Comparison of ENCODE assay signal across 27 cellular contexts in the genomic region with DNA sequence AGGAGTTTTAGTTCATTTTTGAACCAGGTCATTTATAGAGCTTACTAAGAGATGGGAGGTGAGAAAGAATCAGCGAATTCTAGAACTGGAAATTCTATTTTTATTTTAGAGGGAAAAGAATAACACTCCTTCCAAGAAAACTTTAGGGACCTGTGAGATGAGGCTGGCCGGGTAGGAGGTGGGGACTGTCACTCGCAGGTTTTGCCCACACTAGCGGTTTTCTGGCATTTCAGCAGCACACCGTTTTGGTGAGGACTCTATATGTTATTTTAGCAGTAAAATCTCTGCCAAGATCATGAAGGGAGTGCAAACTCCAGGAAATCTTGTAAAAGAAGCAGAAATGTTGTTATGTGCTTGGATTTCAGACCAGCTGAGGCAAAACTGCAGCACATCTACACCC.
"Had no signal": no experiment of that assay in that cellular context is flagged by ENCODE, and none has a peak within 500 bp of the region (broad histone marks: within the 10 kb centered on the region; RNA-seq: fewer than 3 reads in every experiment).

No MANE protein-coding gene starts in this region.

- DNase-seq: heart right ventricle; kidney glomerular epithelial cell; left cardiac atrium; left lung; lower lobe of right lung; mammary epithelial cell; mesenchymal stem cell; naive B cell; natural killer cell; retina; right cardiac atrium; stimulated activated CD4-positive, alpha-beta T cell treated with anti-CD3 and anti-CD28 coated beads, Interleukin-12 subunit alpha, Interleukin-12 subunit beta, amount 100 ng/mL, for 4 hours; stimulated activated CD4-positive, alpha-beta T cell treated with anti-CD3 and anti-CD28 coated beads, Interleukin-15, amount 100 ng/mL, for 24 hours; stimulated activated CD4-positive, alpha-beta T cell treated with anti-CD3 and anti-CD28 coated beads, Interleukin-2, amount 100 ng/mL, for 24 hours; stimulated activated CD4-positive, alpha-beta T cell treated with anti-CD3 and anti-CD28 coated beads, Interleukin-4, amount 100 ng/mL, for 1 hour; stimulated activated naive B cell treated with anti-CD40 and anti-IgM and Interleukin-4, amounts not matched to agents 10 μg/mL and 1 μg/mL and 100 μg/mL, for 72 hours; stimulated activated naive CD8-positive, alpha-beta T cell treated with anti-CD3 and anti-CD28 coated beads, Interleukin-15, Interleukin-2, amounts not matched to agents 100 U/mL and 50 U/mL, for 24 hours; stomach; tibial artery; trophoblast cell; upper lobe of right lung had no signal

- H3K27me3 ChIP-seq: heart right ventricle, hepatocyte, left lung, stomach, suprapubic skin, tibial artery, upper lobe of right lung had no signal

- H3K36me3 ChIP-seq: heart right ventricle, left lung, lower lobe of right lung, prostate gland, stomach, suprapubic skin, thoracic aorta, tibial artery, upper lobe of right lung had no signal

- H3K27ac ChIP-seq: heart right ventricle, hepatocyte, left lung, lower lobe of right lung, prostate gland, skin epidermis, stomach, suprapubic skin, thoracic aorta, tibial artery, upper lobe of right lung had no signal

- H3K4me3 ChIP-seq: heart right ventricle, hepatocyte, left lung, lower lobe of right lung, prostate gland, skin epidermis, stomach, suprapubic skin, thoracic aorta, tibial artery, upper lobe of right lung had no signal

- H3K4me1 ChIP-seq: heart right ventricle, left lung, lower lobe of right lung, prostate gland, stomach, suprapubic skin, tibial artery, upper lobe of right lung had no signal

- ATAC-seq: heart right ventricle; left cardiac atrium; left lung; lower lobe of right lung; natural killer cell; right cardiac atrium; sciatic nerve; stimulated activated naive B cell treated with anti-CD40 and anti-IgM and Interleukin-4, amounts not matched to agents 10 μg/mL and 1 μg/mL and 100 μg/mL, for 72 hours; stimulated activated naive CD8-positive, alpha-beta T cell treated with anti-CD3 and anti-CD28 coated beads, Interleukin-15, Interleukin-2, amounts not matched to agents 100 U/mL and 50 U/mL, for 24 hours; upper lobe of right lung had no signal

- H3K9me3 ChIP-seq: heart right ventricle, left lung, lower lobe of right lung, prostate gland, stomach, suprapubic skin, thoracic aorta, tibial artery, upper lobe of right lung had no signal
